1 cellular context compared by ENCODE assay signal in the genomic region with DNA sequence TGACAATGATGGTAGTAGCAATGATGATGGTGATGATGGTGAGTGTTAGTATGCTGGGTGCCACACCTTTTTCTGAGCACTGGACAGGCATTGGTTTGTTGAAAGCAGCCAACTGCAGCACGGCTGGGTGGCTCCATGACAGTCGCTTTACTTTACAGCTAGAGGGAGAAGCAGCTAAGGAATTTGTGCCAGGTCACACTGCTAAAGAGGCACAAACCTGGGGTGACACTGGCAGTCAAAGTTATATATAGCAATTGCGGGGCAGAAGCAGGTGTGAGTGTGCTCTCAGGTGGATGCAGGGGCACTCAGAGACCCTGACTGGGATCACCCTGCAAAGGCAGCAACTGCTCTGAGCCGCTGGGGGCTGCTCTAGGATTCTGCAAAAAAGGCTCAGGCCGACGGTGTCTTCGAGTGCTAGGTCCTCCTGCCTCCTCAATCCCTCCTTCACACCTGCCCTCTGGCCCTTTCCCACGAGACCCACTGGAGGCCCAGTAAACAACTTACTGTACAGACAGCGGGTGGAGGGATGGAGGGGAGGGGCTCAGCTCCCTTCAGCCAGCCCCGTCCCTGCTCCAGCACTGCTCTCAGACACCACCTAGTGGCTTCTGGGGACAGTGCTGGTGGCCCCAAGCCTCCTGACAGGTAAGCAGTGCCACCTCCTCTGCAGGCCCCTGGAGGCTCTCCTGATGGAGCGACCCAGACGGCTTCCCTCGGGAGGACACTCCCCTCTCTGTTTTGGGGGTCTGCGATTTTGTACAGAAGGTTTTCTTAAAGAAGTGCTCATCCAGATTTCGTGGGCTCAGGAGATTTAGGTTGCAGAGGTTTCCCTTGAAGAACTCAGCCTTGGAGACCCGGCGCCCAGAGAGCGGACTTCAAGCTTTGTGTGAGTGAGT.
TF ChIP-seq lines count a peak whose summit lies in the region.

No MANE protein-coding gene starts in this region.

TF ChIP-seq in HepG2, 621 proteins besides CTCF, POLR2A, EP300 and RAD21 (continued from another document and continues in another):
- TF ChIP-seq, protein P1, sequence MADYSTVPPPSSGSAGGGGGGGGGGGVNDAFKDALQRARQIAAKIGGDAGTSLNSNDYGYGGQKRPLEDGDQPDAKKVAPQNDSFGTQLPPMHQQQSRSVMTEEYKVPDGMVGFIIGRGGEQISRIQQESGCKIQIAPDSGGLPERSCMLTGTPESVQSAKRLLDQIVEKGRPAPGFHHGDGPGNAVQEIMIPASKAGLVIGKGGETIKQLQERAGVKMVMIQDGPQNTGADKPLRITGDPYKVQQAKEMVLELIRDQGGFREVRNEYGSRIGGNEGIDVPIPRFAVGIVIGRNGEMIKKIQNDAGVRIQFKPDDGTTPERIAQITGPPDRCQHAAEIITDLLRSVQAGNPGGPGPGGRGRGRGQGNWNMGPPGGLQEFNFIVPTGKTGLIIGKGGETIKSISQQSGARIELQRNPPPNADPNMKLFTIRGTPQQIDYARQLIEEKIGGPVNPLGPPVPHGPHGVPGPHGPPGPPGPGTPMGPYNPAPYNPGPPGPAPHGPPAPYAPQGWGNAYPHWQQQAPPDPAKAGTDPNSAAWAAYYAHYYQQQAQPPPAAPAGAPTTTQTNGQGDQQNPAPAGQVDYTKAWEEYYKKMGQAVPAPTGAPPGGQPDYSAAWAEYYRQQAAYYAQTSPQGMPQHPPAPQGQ (CRISPR knock-in tag; IDR thresholded peaks at IDR 0.05; ENCODE audit: borderline replicate concordance) = no peak
- peak; percentile 54 for TF ChIP-seq POGZ (CRISPR knock-in tag; IDR thresholded peaks at IDR 0.05)
- TF ChIP-seq ZBTB3 (CRISPR knock-in tag; IDR thresholded peaks at IDR 0.05; ENCODE audit: borderline replicate concordance, low read depth) = no peak; the same call in 1 of the 2 replicates
- 0 out of 2 replicates have a peak, but pooled peaks have one; percentile 26 for TF ChIP-seq ZNF296 (CRISPR knock-in tag; conservative IDR thresholded peaks at IDR 0.05)
- TF ChIP-seq ZNF333 (CRISPR knock-in tag; IDR thresholded peaks at IDR 0.05; ENCODE audit: borderline replicate concordance) = no peak; the same call in 1 of the 2 replicates
- TF ChIP-seq SUZ12 (IDR thresholded peaks at IDR 0.05; ENCODE audit: low read depth, low read length) = no peak
- peak; percentile 96 for TF ChIP-seq STAG1 (CRISPR knock-in tag; IDR thresholded peaks at IDR 0.05)
- TF ChIP-seq ZNF225 (CRISPR knock-in tag; IDR thresholded peaks at IDR 0.05) = peak; percentile 44; the same call in 1 of the 2 replicates
- peak; percentile 90; the same call in 1 of the 2 replicates for TF ChIP-seq KLF6 (CRISPR knock-in tag; IDR thresholded peaks at IDR 0.05)
- TF ChIP-seq, protein P2, sequence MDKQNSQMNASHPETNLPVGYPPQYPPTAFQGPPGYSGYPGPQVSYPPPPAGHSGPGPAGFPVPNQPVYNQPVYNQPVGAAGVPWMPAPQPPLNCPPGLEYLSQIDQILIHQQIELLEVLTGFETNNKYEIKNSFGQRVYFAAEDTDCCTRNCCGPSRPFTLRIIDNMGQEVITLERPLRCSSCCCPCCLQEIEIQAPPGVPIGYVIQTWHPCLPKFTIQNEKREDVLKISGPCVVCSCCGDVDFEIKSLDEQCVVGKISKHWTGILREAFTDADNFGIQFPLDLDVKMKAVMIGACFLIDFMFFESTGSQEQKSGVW (CRISPR knock-in tag; IDR thresholded peaks at IDR 0.05; ENCODE audit: borderline replicate concordance) = no peak
- 0 out of 2 replicates have a peak, but pooled peaks have one; percentile 48 for TF ChIP-seq ZNF674 (CRISPR knock-in tag; IDR thresholded peaks at IDR 0.05; ENCODE audit: low read depth)
- TF ChIP-seq, protein P3, sequence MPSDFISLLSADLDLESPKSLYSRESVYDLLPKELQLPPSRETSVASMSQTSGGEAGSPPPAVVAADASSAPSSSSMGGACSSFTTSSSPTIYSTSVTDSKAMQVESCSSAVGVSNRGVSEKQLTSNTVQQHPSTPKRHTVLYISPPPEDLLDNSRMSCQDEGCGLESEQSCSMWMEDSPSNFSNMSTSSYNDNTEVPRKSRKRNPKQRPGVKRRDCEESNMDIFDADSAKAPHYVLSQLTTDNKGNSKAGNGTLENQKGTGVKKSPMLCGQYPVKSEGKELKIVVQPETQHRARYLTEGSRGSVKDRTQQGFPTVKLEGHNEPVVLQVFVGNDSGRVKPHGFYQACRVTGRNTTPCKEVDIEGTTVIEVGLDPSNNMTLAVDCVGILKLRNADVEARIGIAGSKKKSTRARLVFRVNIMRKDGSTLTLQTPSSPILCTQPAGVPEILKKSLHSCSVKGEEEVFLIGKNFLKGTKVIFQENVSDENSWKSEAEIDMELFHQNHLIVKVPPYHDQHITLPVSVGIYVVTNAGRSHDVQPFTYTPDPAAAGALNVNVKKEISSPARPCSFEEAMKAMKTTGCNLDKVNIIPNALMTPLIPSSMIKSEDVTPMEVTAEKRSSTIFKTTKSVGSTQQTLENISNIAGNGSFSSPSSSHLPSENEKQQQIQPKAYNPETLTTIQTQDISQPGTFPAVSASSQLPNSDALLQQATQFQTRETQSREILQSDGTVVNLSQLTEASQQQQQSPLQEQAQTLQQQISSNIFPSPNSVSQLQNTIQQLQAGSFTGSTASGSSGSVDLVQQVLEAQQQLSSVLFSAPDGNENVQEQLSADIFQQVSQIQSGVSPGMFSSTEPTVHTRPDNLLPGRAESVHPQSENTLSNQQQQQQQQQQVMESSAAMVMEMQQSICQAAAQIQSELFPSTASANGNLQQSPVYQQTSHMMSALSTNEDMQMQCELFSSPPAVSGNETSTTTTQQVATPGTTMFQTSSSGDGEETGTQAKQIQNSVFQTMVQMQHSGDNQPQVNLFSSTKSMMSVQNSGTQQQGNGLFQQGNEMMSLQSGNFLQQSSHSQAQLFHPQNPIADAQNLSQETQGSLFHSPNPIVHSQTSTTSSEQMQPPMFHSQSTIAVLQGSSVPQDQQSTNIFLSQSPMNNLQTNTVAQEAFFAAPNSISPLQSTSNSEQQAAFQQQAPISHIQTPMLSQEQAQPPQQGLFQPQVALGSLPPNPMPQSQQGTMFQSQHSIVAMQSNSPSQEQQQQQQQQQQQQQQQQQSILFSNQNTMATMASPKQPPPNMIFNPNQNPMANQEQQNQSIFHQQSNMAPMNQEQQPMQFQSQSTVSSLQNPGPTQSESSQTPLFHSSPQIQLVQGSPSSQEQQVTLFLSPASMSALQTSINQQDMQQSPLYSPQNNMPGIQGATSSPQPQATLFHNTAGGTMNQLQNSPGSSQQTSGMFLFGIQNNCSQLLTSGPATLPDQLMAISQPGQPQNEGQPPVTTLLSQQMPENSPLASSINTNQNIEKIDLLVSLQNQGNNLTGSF (CRISPR knock-in tag; IDR thresholded peaks at IDR 0.05) = peak; percentile 66; the same call in 1 of the 2 replicates
- TF ChIP-seq ATF1 (CRISPR knock-in tag; IDR thresholded peaks at IDR 0.05) = no peak
- TF ChIP-seq, protein P4, sequence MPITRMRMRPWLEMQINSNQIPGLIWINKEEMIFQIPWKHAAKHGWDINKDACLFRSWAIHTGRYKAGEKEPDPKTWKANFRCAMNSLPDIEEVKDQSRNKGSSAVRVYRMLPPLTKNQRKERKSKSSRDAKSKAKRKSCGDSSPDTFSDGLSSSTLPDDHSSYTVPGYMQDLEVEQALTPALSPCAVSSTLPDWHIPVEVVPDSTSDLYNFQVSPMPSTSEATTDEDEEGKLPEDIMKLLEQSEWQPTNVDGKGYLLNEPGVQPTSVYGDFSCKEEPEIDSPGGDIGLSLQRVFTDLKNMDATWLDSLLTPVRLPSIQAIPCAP (CRISPR knock-in tag; IDR thresholded peaks at IDR 0.05; ENCODE audit: low read depth) = no peak
- TF ChIP-seq, protein P5, sequence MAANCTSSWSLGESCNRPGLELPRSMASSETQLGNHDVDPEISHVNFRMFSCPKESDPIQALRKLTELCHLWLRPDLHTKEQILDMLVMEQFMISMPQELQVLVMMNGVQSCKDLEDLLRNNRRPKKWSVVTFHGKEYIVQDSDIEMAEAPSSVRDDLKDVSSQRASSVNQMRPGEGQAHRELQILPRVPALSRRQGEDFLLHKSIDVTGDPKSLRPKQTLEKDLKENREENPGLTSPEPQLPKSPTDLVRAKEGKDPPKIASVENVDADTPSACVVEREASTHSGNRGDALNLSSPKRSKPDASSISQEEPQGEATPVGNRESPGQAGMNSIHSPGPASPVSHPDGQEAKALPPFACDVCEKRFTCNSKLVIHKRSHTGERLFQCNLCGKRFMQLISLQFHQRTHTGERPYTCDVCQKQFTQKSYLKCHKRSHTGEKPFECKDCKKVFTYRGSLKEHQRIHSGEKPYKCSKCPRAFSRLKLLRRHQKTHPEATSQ (CRISPR knock-in tag; IDR thresholded peaks at IDR 0.05; ENCODE audit: borderline replicate concordance) = peak; percentile 36; the same call in 1 of the 2 replicates
- peak; percentile 85 for TF ChIP-seq SRSF1 (optimal IDR thresholded peaks at IDR 0.05; ENCODE audit: low read depth, low read length)
- no peak for TF ChIP-seq MAFG (CRISPR knock-in tag; IDR thresholded peaks at IDR 0.05)
- TF ChIP-seq, protein P6, sequence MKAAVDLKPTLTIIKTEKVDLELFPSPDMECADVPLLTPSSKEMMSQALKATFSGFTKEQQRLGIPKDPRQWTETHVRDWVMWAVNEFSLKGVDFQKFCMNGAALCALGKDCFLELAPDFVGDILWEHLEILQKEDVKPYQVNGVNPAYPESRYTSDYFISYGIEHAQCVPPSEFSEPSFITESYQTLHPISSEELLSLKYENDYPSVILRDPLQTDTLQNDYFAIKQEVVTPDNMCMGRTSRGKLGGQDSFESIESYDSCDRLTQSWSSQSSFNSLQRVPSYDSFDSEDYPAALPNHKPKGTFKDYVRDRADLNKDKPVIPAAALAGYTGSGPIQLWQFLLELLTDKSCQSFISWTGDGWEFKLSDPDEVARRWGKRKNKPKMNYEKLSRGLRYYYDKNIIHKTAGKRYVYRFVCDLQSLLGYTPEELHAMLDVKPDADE (CRISPR knock-in tag; IDR thresholded peaks at IDR 0.05) = no peak
- peak; percentile 54 for TF ChIP-seq ZNF777 (CRISPR knock-in tag; IDR thresholded peaks at IDR 0.05)
- TF ChIP-seq, protein P7, sequence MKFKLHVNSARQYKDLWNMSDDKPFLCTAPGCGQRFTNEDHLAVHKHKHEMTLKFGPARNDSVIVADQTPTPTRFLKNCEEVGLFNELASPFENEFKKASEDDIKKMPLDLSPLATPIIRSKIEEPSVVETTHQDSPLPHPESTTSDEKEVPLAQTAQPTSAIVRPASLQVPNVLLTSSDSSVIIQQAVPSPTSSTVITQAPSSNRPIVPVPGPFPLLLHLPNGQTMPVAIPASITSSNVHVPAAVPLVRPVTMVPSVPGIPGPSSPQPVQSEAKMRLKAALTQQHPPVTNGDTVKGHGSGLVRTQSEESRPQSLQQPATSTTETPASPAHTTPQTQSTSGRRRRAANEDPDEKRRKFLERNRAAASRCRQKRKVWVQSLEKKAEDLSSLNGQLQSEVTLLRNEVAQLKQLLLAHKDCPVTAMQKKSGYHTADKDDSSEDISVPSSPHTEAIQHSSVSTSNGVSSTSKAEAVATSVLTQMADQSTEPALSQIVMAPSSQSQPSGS (CRISPR knock-in tag; IDR thresholded peaks at IDR 0.05) = peak; percentile 59; the same call in 1 of the 2 replicates
- no peak for TF ChIP-seq NONO (IDR thresholded peaks at IDR 0.05)
- TF ChIP-seq NONO (CRISPR knock-in tag; conservative IDR thresholded peaks at IDR 0.05) = 0 out of 2 replicates have a peak, but pooled peaks have one; percentile 0
- peak; percentile 34; the same call in 1 of the 2 replicates for TF ChIP-seq SRY (CRISPR knock-in tag; IDR thresholded peaks at IDR 0.05)
- no peak for TF ChIP-seq ZNF138 (CRISPR knock-in tag; IDR thresholded peaks at IDR 0.05; ENCODE audit: low read depth)
- peak; percentile 32; the same call in 1 of the 2 replicates for TF ChIP-seq SP2 (CRISPR knock-in tag; IDR thresholded peaks at IDR 0.05)
- peak; percentile 72 for TF ChIP-seq GABPB1 (CRISPR knock-in tag; IDR thresholded peaks at IDR 0.05)
- no peak for TF ChIP-seq ZNF253 (CRISPR knock-in tag; IDR thresholded peaks at IDR 0.05; ENCODE audit: borderline replicate concordance)
- no peak for TF ChIP-seq STAT5B (CRISPR knock-in tag; IDR thresholded peaks at IDR 0.05)
- TF ChIP-seq, protein P8, sequence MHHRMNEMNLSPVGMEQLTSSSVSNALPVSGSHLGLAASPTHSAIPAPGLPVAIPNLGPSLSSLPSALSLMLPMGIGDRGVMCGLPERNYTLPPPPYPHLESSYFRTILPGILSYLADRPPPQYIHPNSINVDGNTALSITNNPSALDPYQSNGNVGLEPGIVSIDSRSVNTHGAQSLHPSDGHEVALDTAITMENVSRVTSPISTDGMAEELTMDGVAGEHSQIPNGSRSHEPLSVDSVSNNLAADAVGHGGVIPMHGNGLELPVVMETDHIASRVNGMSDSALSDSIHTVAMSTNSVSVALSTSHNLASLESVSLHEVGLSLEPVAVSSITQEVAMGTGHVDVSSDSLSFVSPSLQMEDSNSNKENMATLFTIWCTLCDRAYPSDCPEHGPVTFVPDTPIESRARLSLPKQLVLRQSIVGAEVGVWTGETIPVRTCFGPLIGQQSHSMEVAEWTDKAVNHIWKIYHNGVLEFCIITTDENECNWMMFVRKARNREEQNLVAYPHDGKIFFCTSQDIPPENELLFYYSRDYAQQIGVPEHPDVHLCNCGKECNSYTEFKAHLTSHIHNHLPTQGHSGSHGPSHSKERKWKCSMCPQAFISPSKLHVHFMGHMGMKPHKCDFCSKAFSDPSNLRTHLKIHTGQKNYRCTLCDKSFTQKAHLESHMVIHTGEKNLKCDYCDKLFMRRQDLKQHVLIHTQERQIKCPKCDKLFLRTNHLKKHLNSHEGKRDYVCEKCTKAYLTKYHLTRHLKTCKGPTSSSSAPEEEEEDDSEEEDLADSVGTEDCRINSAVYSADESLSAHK (CRISPR knock-in tag; IDR thresholded peaks at IDR 0.05; ENCODE audit: borderline replicate concordance) = 0 out of 2 replicates have a peak, but pooled peaks have one; percentile 46
- peak; percentile 75; the same call in 1 of the 3 replicates for TF ChIP-seq MXI1 (IDR thresholded peaks at IDR 0.05; ENCODE audit: borderline replicate concordance, low read depth, low read length)
- TF ChIP-seq, protein P9, sequence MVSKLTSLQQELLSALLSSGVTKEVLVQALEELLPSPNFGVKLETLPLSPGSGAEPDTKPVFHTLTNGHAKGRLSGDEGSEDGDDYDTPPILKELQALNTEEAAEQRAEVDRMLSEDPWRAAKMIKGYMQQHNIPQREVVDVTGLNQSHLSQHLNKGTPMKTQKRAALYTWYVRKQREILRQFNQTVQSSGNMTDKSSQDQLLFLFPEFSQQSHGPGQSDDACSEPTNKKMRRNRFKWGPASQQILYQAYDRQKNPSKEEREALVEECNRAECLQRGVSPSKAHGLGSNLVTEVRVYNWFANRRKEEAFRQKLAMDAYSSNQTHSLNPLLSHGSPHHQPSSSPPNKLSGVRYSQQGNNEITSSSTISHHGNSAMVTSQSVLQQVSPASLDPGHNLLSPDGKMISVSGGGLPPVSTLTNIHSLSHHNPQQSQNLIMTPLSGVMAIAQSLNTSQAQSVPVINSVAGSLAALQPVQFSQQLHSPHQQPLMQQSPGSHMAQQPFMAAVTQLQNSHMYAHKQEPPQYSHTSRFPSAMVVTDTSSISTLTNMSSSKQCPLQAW (CRISPR knock-in tag; IDR thresholded peaks at IDR 0.05) = peak; percentile 88
- TF ChIP-seq ZNF331 (CRISPR knock-in tag; IDR thresholded peaks at IDR 0.05) = peak; percentile 88; the same call in 1 of the 2 replicates
- TF ChIP-seq, protein P10, sequence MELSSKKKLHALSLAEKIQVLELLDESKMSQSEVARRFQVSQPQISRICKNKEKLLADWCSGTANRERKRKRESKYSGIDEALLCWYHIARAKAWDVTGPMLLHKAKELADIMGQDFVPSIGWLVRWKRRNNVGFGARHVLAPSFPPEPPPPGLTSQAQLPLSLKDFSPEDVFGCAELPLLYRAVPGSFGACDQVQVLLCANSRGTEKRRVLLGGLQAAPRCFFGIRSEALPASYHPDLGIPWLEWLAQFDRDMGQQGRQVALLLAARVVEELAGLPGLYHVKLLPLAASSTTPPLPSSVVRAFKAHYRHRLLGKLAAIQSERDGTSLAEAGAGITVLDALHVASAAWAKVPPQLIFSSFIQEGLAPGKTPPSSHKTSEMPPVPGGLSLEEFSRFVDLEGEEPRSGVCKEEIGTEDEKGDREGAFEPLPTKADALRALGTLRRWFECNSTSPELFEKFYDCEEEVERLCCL (CRISPR knock-in tag; IDR thresholded peaks at IDR 0.05; ENCODE audit: borderline replicate concordance) = no peak
